In the genomic region with DNA sequence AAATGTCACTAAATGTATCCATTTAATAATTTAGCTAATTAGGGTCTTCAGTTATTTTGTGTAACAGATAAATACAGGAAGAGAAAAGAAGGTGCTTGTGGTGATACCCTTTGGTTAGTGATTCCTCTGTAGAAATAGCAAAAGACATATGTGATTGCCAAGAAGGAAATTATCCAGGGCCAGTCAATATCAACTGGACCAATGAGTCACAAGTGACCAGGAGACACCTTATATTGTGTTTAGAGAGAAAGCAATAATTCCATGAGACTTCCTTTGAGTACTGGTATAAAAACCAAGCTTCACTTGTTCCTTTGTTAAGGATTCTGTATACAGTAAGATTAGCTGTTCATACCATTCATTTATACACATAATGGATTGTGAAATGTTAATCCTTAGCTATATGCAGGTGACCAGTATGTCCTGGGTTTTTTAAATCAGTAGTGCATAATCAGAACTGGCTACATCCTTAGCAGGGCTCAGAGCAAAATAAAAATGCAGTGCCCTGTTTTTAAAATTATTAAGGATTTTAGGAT, we compare ENCODE assay signal across 12 cellular contexts. TPM values are rescaled to one million over a fixed set of nuclear protein-coding genes. Genes with fewer than 3 reads are reported as not detected.
DNase-seq lines count a peak whose midpoint lies in the region; ATAC-seq and TF ChIP-seq lines count a peak whose summit lies in the region.
"Had no signal": no experiment of that assay in that cellular context is flagged by ENCODE, and none has a peak within 500 bp of the region (broad histone marks: within the 10 kb centered on the region; RNA-seq: fewer than 3 reads in every experiment).

No MANE protein-coding gene starts in this region.

- H3K9me3 ChIP-seq in IMR-90 (ENCODE audit: control insufficient read depth, insufficient read depth, low read length) = no peaks in the 10 kb centered on the region
- H3K9me3 ChIP-seq: A549, Caco-2 had no signal

- no peak overlapping the region for H3K4me3 Mint-ChIP-seq in CD14-positive monocyte
- H3K4me3 Mint-ChIP-seq: CD8-positive, alpha-beta memory T cell had no signal

- H3K4me3 ChIP-seq in IMR-90 (ENCODE audit: insufficient read depth, low read depth, low read length) = no peak overlapping the region
- H3K4me3 ChIP-seq: A549, GM23248 had no signal

- no peak overlapping the region for H4K5ac ChIP-seq in IMR-90 (ENCODE audit: low read depth, low read length)

- H3K9me1 ChIP-seq in IMR-90 (ENCODE audit: insufficient read depth, low read length) = 0 out of 2 replicates have a peak, but pooled peaks cover 4% of the 10 kb centered on the region

- POLR2A ChIA-PET in IMR-90 (lab: Charles Lee; ENCODE audit: unreplicated experiment) = interaction anchor here (1.0 kb wide), 1 partner anchor 15 kb away, joined by 3 read pairs; no protein-coding TSS in a partner anchor

- no peak overlapping the region for H2BK15ac ChIP-seq in IMR-90 (ENCODE audit: low read depth, low read length)

- no peak overlapping the region for H2BK5ac ChIP-seq in IMR-90 (ENCODE audit: low read depth, low read length, poor library complexity, severe bottlenecking)

- peaks cover 62 to 64% of the 10 kb centered on the region in 2 donors for H3K36me3 Mint-ChIP-seq in CD14-positive monocyte

- H3K79me1 ChIP-seq in IMR-90 (ENCODE audit: low read depth in 1 of 2, low read length in 2 of 2) = no peaks in the 10 kb centered on the region

- no peak for TF ChIP-seq RAD21 in IMR-90 (IDR thresholded peaks at IDR 0.05; ENCODE audit: low read length)

- H3K4me1 Mint-ChIP-seq in CD14-positive monocyte = peaks cover 9% of the 10 kb centered on the region
- H3K4me1 Mint-ChIP-seq: CD8-positive, alpha-beta memory T cell had no signal

- DNase-seq in IMR-90 (peak; percentile 51), dermis blood vessel endothelial cell (peak; percentile 79), left colon (no peak), CD14-positive monocyte (ENCODE audit: low spot score) (no peak), cerebellar cortex (ENCODE audit: low spot score) (no peak)
- DNase-seq in effector CD4-positive, alpha-beta T cell = no peak
- DNase-seq: Caco-2; CD8-positive, alpha-beta memory T cell; DND-41; GM23248 had no signal

- in situ Hi-C loops in IMR-90 (cut with MboI; ENCODE audit: low sequenced_read_pairs) = no loop called here

- TF ChIP-seq CTCF in IMR-90 (conservative IDR thresholded peaks at IDR 0.05; ENCODE audit: low read depth, low read length) (no peak), CD14-positive monocyte (IDR thresholded peaks at IDR 0.05) (no peak)

- no peaks in the 10 kb centered on the region for H3K27me3 ChIP-seq in IMR-90 (ENCODE audit: control insufficient read depth, insufficient read depth, low read length)

- no peak overlapping the region for H3K23ac ChIP-seq in IMR-90 (ENCODE audit: low read depth, low read length)

- peaks cover 0 to 3% (median 0%) of the 10 kb centered on the region in 3 donors for H3K27me3 Mint-ChIP-seq in CD14-positive monocyte (ENCODE audit: low read depth in 3 of 3)
- H3K27me3 Mint-ChIP-seq: CD8-positive, alpha-beta memory T cell had no signal

- peak overlapping the region in 1 of 2 experiments; percentile 37; a peak in 2 of 4 replicates for H4K8ac ChIP-seq in IMR-90 (ENCODE audit: low read depth in 2 of 2, low read length in 2 of 2)

- no peaks in the 10 kb centered on the region for H4K20me1 ChIP-seq in IMR-90 (ENCODE audit: insufficient read depth, low read length)

- no peak overlapping the region for H2BK120ac ChIP-seq in IMR-90 (ENCODE audit: low read depth, low read length)

- H2AFZ ChIP-seq in IMR-90 (replicated peaks; ENCODE audit: low read length, poor library complexity) = no peak overlapping the region
- H2AFZ ChIP-seq: GM23248 had no signal

- CTCF ChIA-PET in IMR-90 (lab: Yijun Ruan, JAX) = interaction anchor here (1.1 kb wide), 1 partner anchor 15 kb away, joined by 3 read pairs; no protein-coding TSS in a partner anchor

- peaks cover 17% of the 10 kb centered on the region for H3K4me1 ChIP-seq in IMR-90 (ENCODE audit: control insufficient read depth, insufficient read depth, low read length)
- H3K4me1 ChIP-seq: Caco-2 had no signal

- no peak overlapping the region for H4K91ac ChIP-seq in IMR-90 (ENCODE audit: insufficient read depth, low read depth, low read length)

- dilution Hi-C loops in IMR-90 (cut with HindIII; ENCODE audit: low sequenced_read_pairs, unreplicated experiment) = no loop called here

- TF ChIP-seq POLR2A in IMR-90 (IDR thresholded peaks at IDR 0.05; ENCODE audit: low read depth, low read length) = no peak

- intact Hi-C loops in IMR-90 (cut with micrococcal nuclease) = no loop called here
- intact Hi-C loops in left colon (cut with DNase I, micrococcal nuclease) = no loop called here
- intact Hi-C loops in CD14-positive monocyte (cut with micrococcal nuclease) = no loop called here

- H3K27ac Mint-ChIP-seq in CD14-positive monocyte = no peak overlapping the region

- no TSS peak for BruUV-seq in IMR-90 (replicated peaks; lab: Mats Ljungman, UMichigan)

- H3K56ac ChIP-seq in IMR-90 (ENCODE audit: extremely low read depth, insufficient read depth, low read length) = no peak overlapping the region

- no peaks in the 10 kb centered on the region for H3K36me3 ChIP-seq in IMR-90 (ENCODE audit: control insufficient read depth, insufficient read depth, low read length)

- H3K27ac ChIP-seq in IMR-90 (ENCODE audit: insufficient read depth, low read length) = no peak overlapping the region
- H3K27ac ChIP-seq: A549, GM23248 had no signal

- no peak overlapping the region for H2AK5ac ChIP-seq in IMR-90 (ENCODE audit: low read depth, low read length)

- no peak overlapping the region for H3K18ac ChIP-seq in IMR-90 (ENCODE audit: low read depth, low read length)

- no peak overlapping the region for H3K4me2 ChIP-seq in IMR-90 (ENCODE audit: low read depth, low read length)
- H3K4me2 ChIP-seq: A549 had no signal

- no peaks in the 10 kb centered on the region for H3K9me3 Mint-ChIP-seq in CD14-positive monocyte
- H3K9me3 Mint-ChIP-seq: CD8-positive, alpha-beta memory T cell had no signal

- no peak overlapping the region for H3K14ac ChIP-seq in IMR-90 (replicated peaks; ENCODE audit: low read depth, low read length)

- no peak overlapping the region for H3K9ac ChIP-seq in IMR-90 (ENCODE audit: low read depth, low read length)
- H3K9ac ChIP-seq: GM23248 had no signal

- ATAC-seq in IMR-90 (ENCODE audit: low read depth) (peak; percentile 15), left colon (peak; percentile 28)
- ATAC-seq: A549, HCT116 had no signal

- no peak overlapping the region for H2AK9ac ChIP-seq in IMR-90 (replicated peaks; ENCODE audit: low read depth, low read length, poor library complexity)

- H3K4ac ChIP-seq in IMR-90 (ENCODE audit: low read depth, low read length) = no peak overlapping the region

- no peak overlapping the region for H2BK20ac ChIP-seq in IMR-90 (ENCODE audit: low read depth, low read length)

TF ChIP-seq in IMR-90, 13 proteins besides CTCF, POLR2A, EP300 and RAD21:
- TF ChIP-seq CEBPB (IDR thresholded peaks at IDR 0.05; ENCODE audit: low read depth, low read length) (peak; percentile 33; the same call in 1 of the 2 replicates), MAZ (IDR thresholded peaks at IDR 0.05; ENCODE audit: borderline replicate concordance, low read depth, low read length) (no peak)

RNA-seq across cellular contexts. Expression of a gene that starts 11.7 kb away (rescaled TPM):
- total RNA-seq in IMR-90 (2012; rRNA removed) = 85.7 and 96.7 TPM in 2 replicates
- polyA plus RNA-seq in IMR-90 (2012; rRNA removed) = 135 and 147 TPM in 2 replicates
- 76.8 and 100 TPM in 2 replicates for polyA plus RNA-seq in IMR-90 (2012; cell fraction: cytosol; rRNA removed)
- polyA plus RNA-seq in IMR-90 (2012; cell fraction: nucleus; rRNA removed; ENCODE audit: low replicate concordance) = 17.8 and 49.6 TPM in 2 replicates
- total RNA-seq in dermis blood vessel endothelial cell = 99.4 and 122 TPM in 2 replicates
- 1 to 10 TPM; 5.3 to 5.5 TPM for total RNA-seq in left colon
- polyA plus RNA-seq in CD14-positive monocyte = under 1 TPM; 0.22 to 0.33 TPM

Comparison
In these comparisons a context has a peak if more than half of its experiments do, and no peak if none do; other contexts are left out.
1. DNase-seq: peak in IMR-90 (single experiment) and dermis blood vessel endothelial cell (single experiment); none in left colon (0 of 2), CD14-positive monocyte (single experiment), effector CD4-positive, alpha-beta T cell (single experiment) and cerebellar cortex (single experiment).
2. RNA of a gene that starts 11.7 kb away (total RNA-seq): 99.4 to 122 TPM in dermis blood vessel endothelial cell and 85.7 to 96.7 TPM in IMR-90; 5.3 to 5.5 TPM in left colon; every median in the first group is over 10 times any median in the second.